Comparison of ENCODE assay signal across 14 cellular contexts in genomic region chr2:238277695-238278094, GRCh38. TPM values are rescaled to one million over a fixed set of nuclear protein-coding genes. Genes with fewer than 3 reads are reported as not detected.
A peak's percentile ranks its signal among the peaks of the same experiment; 100 is the strongest.
DNase-seq lines count a peak whose midpoint lies in the region; ATAC-seq and TF ChIP-seq lines count a peak whose summit lies in the region.
"Had no signal": no experiment of that assay in that cellular context is flagged by ENCODE, and none has a peak within 500 bp of the region (broad histone marks: within the 10 kb centered on the region; RNA-seq: fewer than 3 reads in every experiment).

No MANE protein-coding gene starts in this region.

- H3K27me3 Mint-ChIP-seq in activated naive CD4-positive, alpha-beta T cell treated with anti-CD3 and anti-CD28 coated beads, Interleukin-2, amount 10 ng/mL, durations not matched to agents 7 days and 5 days, result no peaks in the 10 kb centered on the region
- H3K27me3 Mint-ChIP-seq: dendritic cell treated with granulocyte-macrophage colony-stimulating factor and Interleukin-4, amounts not matched to agents 40 ng/mL and 50 ng/mL, for 4 days had no signal

- H3K9me3 ChIP-seq in left ventricle myocardium inferior (replicated peaks) (no peaks in the 10 kb centered on the region), WERI-Rb-1 (ENCODE audit: severe bottlenecking) (no peaks in the 10 kb centered on the region), aorta (ENCODE audit: control insufficient read depth, low read length) (no peaks in the 10 kb centered on the region)
- H3K9me3 ChIP-seq: thyroid gland had no signal

- intact Hi-C loops in Right ventricle myocardium inferior (cut with DNase I) (no loop called here), left ventricle myocardium inferior (cut with micrococcal nuclease) (no loop called here), aorta (cut with DNase I) (no loop called here)

- no peaks in the 10 kb centered on the region for H3K4me1 Mint-ChIP-seq in activated naive CD4-positive, alpha-beta T cell treated with anti-CD3 and anti-CD28 coated beads, Interleukin-2, amount 10 ng/mL, durations not matched to agents 7 days and 5 days

- H3K4me3 Mint-ChIP-seq in activated naive CD4-positive, alpha-beta T cell treated with anti-CD3 and anti-CD28 coated beads, Interleukin-2, amount 10 ng/mL, durations not matched to agents 7 days and 5 days, result no peak overlapping the region
- H3K4me3 Mint-ChIP-seq: dendritic cell treated with granulocyte-macrophage colony-stimulating factor and Interleukin-4, amounts not matched to agents 40 ng/mL and 50 ng/mL, for 4 days had no signal

- peaks cover 16% of the 10 kb centered on the region for H3K36me3 Mint-ChIP-seq in activated naive CD4-positive, alpha-beta T cell treated with anti-CD3 and anti-CD28 coated beads, Interleukin-2, amount 10 ng/mL, durations not matched to agents 7 days and 5 days

- no peaks in the 10 kb centered on the region for H3K9me3 Mint-ChIP-seq in activated naive CD4-positive, alpha-beta T cell treated with anti-CD3 and anti-CD28 coated beads, Interleukin-2, amount 10 ng/mL, durations not matched to agents 7 days and 5 days
- H3K9me3 Mint-ChIP-seq: dendritic cell treated with granulocyte-macrophage colony-stimulating factor and Interleukin-4, amounts not matched to agents 40 ng/mL and 50 ng/mL, for 4 days had no signal

- CTCF ChIA-PET in activated naive CD4-positive, alpha-beta T cell treated with anti-CD3 and anti-CD28 coated beads, Interleukin-2, amount 10 ng/mL, durations not matched to agents 7 days and 5 days (lab: Charles Lee), result interaction anchor here (2.8 kb wide), 1 partner anchor 13 kb away, joined by 13 read pairs; no protein-coding TSS in a partner anchor

- H3K4me3 ChIP-seq in left ventricle myocardium inferior (no peak overlapping the region), WERI-Rb-1 (ENCODE audit: low read depth, low read length) (no peak overlapping the region), aorta (ENCODE audit: low read length in 2 of 2) (no peak overlapping the region)
- H3K4me3 ChIP-seq: thyroid gland had no signal

- H3K27ac Mint-ChIP-seq in activated naive CD4-positive, alpha-beta T cell treated with anti-CD3 and anti-CD28 coated beads, Interleukin-2, amount 10 ng/mL, durations not matched to agents 7 days and 5 days, result no peak overlapping the region
- H3K27ac Mint-ChIP-seq: dendritic cell treated with granulocyte-macrophage colony-stimulating factor and Interleukin-4, amounts not matched to agents 40 ng/mL and 50 ng/mL, for 4 days had no signal

- WGBS in aorta, 2 donors, result 84 to 85% methylated on average over 15 of the region's 15 CpGs

- H3K27ac ChIP-seq in left ventricle myocardium inferior (replicated peaks) (no peak overlapping the region), WERI-Rb-1 (no peak overlapping the region), aorta (ENCODE audit: low read depth in 1 of 2, low read length in 2 of 2) (no peak overlapping the region)
- H3K27ac ChIP-seq: thyroid gland had no signal

- H3K36me3 ChIP-seq in left ventricle myocardium inferior, result peaks cover 48% of the 10 kb centered on the region
- peaks cover 30% of the 10 kb centered on the region for H3K36me3 ChIP-seq in WERI-Rb-1
- H3K36me3 ChIP-seq in aorta (ENCODE audit: control insufficient read depth in 1 of 2, insufficient read depth in 2 of 2, low read length in 1 of 2), result no peaks in the 10 kb centered on the region

- DNase-seq in Right ventricle myocardium inferior (ENCODE audit: missing footprints) (peak; percentile 52), left ventricle myocardium inferior (no peak), WERI-Rb-1 (no peak), islet precursor cell (peak; percentile 59), aorta (peak; percentile 24 to 62), NCI-H187 treated with DMSO at 0.1 percent for 48 hours (lab: John Stamatoyannopoulos, UW) (no peak)
- no peak for DNase-seq in activated naive CD4-positive, alpha-beta T cell treated with anti-CD3 and anti-CD28 coated beads, Interleukin-2, amount 10 ng/mL, durations not matched to agents 7 days and 5 days
- DNase-seq: activated CD4-positive, alpha-beta T cell treated with anti-CD3 and anti-CD28 coated beads for 48 hours; activated T-cell treated with anti-CD3 and anti-CD28 coated beads, Interleukin-2, amount 50 U/mL, for 1 hour; IMR-90; NCI-H526 treated with DMSO at 0.1 percent for 48 hours had no signal

- H3K4me1 ChIP-seq in left ventricle myocardium inferior (peaks cover 20% of the 10 kb centered on the region), aorta (ENCODE audit: control insufficient read depth in 1 of 2, insufficient read depth in 2 of 2, low read length in 2 of 2) (no peaks in the 10 kb centered on the region)

- no peaks in the 10 kb centered on the region for H3K27me3 ChIP-seq in left ventricle myocardium inferior (ENCODE audit: low read depth)
- no peaks in the 10 kb centered on the region for H3K27me3 ChIP-seq in WERI-Rb-1 (ENCODE audit: insufficient read depth, low read depth, severe bottlenecking)
- no peaks in the 10 kb centered on the region for H3K27me3 ChIP-seq in aorta (ENCODE audit: control insufficient read depth in 1 of 2, insufficient read depth in 2 of 2, low read length in 1 of 2)
- H3K27me3 ChIP-seq: thyroid gland had no signal

- ATAC-seq in Right ventricle myocardium inferior, result no peak
- no peak for ATAC-seq in aorta (ENCODE audit: low FRiP score)
- ATAC-seq in GM18907 (IDR thresholded peaks at IDR 0.05; ENCODE audit: unreplicated experiment), result no peak

- no peak for TF ChIP-seq CTCF in left ventricle myocardium inferior (IDR thresholded peaks at IDR 0.05; ENCODE audit: borderline replicate concordance)
- TF ChIP-seq CTCF in WERI-Rb-1 (IDR thresholded peaks at IDR 0.05; ENCODE audit: low read depth, low read length), result peak; percentile 53

RNA-seq across cellular contexts. Expression of gene PER2, which starts 10.7 kb away (rescaled TPM):
- total RNA-seq in Right ventricle myocardium inferior (4.7 TPM), left ventricle myocardium inferior (3.4 TPM), aorta (10 to 100 TPM; 22.0 to 25.1 TPM)
- 1 to 10 TPM; 2.0 to 6.1 TPM for polyA plus RNA-seq in aorta

RNA-seq across cellular contexts. Expression of gene HES6, which starts 37.9 kb away (rescaled TPM):
- 4.3 TPM for total RNA-seq in Right ventricle myocardium inferior
- total RNA-seq in left ventricle myocardium inferior, result 2.7 TPM
- 1 to 10 TPM; 3.3 to 5.2 TPM for total RNA-seq in aorta
- 1 to 10 TPM; 3.3 to 9.4 TPM for polyA plus RNA-seq in aorta

RNA-seq across cellular contexts. Expression of gene TRAF3IP1, which starts 42.6 kb away (rescaled TPM):
- 11.2 TPM for total RNA-seq in Right ventricle myocardium inferior
- 14.6 TPM for total RNA-seq in left ventricle myocardium inferior
- 10 to 100 TPM; 21.0 to 21.5 TPM for total RNA-seq in aorta
- polyA plus RNA-seq in aorta, result 10 to 100 TPM; 14.4 to 15.8 TPM

Comparison
In these comparisons a context has a peak if more than half of its experiments do, and no peak if none do; other contexts are left out.
1. DNase-seq: peak in Right ventricle myocardium inferior (single experiment), islet precursor cell (single experiment) and aorta (2 of 2); none in left ventricle myocardium inferior (single experiment), WERI-Rb-1 (single experiment), activated naive CD4-positive, alpha-beta T cell treated with anti-CD3 and anti-CD28 coated beads, Interleukin-2, amount 10 ng/mL, durations not matched to agents 7 days and 5 days (single experiment) and NCI-H187 treated with DMSO at 0.1 percent for 48 hours (single experiment).